ENCODE assay signal across 8 cellular contexts in genomic region chr14:55025948-55026347, GRCh38. TPM values are rescaled to one million over a fixed set of nuclear protein-coding genes. Genes with fewer than 3 reads are reported as not detected.
A peak's percentile ranks its signal among the peaks of the same experiment; 100 is the strongest.
DNase-seq lines count a peak whose midpoint lies in the region; ATAC-seq, FAIRE-seq and TF ChIP-seq lines count a peak whose summit lies in the region.

No MANE protein-coding gene starts in this region.

- in situ Hi-C loops in HepG2 (cut with HindIII; ENCODE audit: extremely low pct_ligation_motif_present, low pct_unique_long_range_greater_than_20kb), result no loop called here

- H3K4me1 Mint-ChIP-seq in activated naive CD8-positive, alpha-beta T cell treated with anti-CD3 and anti-CD28 coated beads for 36 hours, result peaks cover 50% of the 10 kb centered on the region

- H4K20me1 ChIP-seq in HepG2 (ENCODE audit: insufficient read depth, low read length), result no peaks in the 10 kb centered on the region

- POLR2A ChIA-PET in HepG2 (lab: Yijun Ruan, JAX), result interaction anchor here (4.1 kb wide), 1 partner anchor 25 kb away, joined by 47 read pairs; the partner anchor contains the start of gene MAPK1IP1L

- H3K9me3 Mint-ChIP-seq in activated naive CD8-positive, alpha-beta T cell treated with anti-CD3 and anti-CD28 coated beads for 36 hours, result no peaks in the 10 kb centered on the region

- DNase-seq in cardiac muscle cell (ENCODE audit: low read depth in 1 of 2, low spot score in 1 of 2), result no peak
- no peak for DNase-seq in Right ventricle myocardium inferior (ENCODE audit: missing footprints)
- DNase-seq in activated naive CD8-positive, alpha-beta T cell treated with anti-CD3 and anti-CD28 coated beads for 36 hours, result no peak
- no peak for DNase-seq in HepG2 (ENCODE audit: low spot score)
- DNase-seq in left lobe of liver (ENCODE audit: low spot score), result no peak
- no peak for DNase-seq in HTR-8/SVneo (ENCODE audit: insufficient read length, low spot score)

- H3K4me3 ChIP-seq in cardiac muscle cell, result peak overlapping the region; percentile 62
- H3K4me3 ChIP-seq in HepG2 (replicated peaks in 1 of 3; ENCODE audit: insufficient read depth in 1 of 3, low read depth in 2 of 3, low read length in 3 of 3), result peak overlapping the region; percentile 66 to 96 (median 86)
- H3K4me3 ChIP-seq in urinary bladder (ENCODE audit: low read depth, low read length), result peak overlapping the region; percentile 79

- no peaks in the 10 kb centered on the region for H3K27me3 ChIP-seq in cardiac muscle cell
- no peaks in the 10 kb centered on the region; a peak in 1 of 5 replicates for H3K27me3 ChIP-seq in HepG2 (ENCODE audit: control insufficient read depth in 1 of 2, insufficient read depth in 2 of 2, low read length in 2 of 2)

- 32% methylated on average over 7 of the region's 7 CpGs for WGBS in HepG2 (ENCODE audit: low lambda C conversion rate)
- WGBS in urinary bladder, result 17% methylated on average over 7 of the region's 7 CpGs

- peaks cover 55% of the 10 kb centered on the region for H3K79me2 ChIP-seq in HepG2 (ENCODE audit: insufficient read depth, low read length)

- no peak for TF ChIP-seq RAD21 in HepG2 (CRISPR knock-in tag; IDR thresholded peaks at IDR 0.05)

- peak overlapping the region; percentile 96 for H3K27ac Mint-ChIP-seq in activated naive CD8-positive, alpha-beta T cell treated with anti-CD3 and anti-CD28 coated beads for 36 hours

- no peak for FAIRE-seq in HepG2 (lab: Jason Lieb, UNC)
- no peak for FAIRE-seq in HTR-8/SVneo (lab: Jason Lieb, UNC)

- TF ChIP-seq POLR2A in HepG2 (IDR thresholded peaks at IDR 0.05; ENCODE audit: insufficient read depth in 1 of 2, low read depth in 2 of 2, low read length in 2 of 2), result no peak

- H3K9ac ChIP-seq in HepG2 (ENCODE audit: insufficient read depth, low read depth, low read length), result peak overlapping the region; percentile 85

- H3K27me3 Mint-ChIP-seq in activated naive CD8-positive, alpha-beta T cell treated with anti-CD3 and anti-CD28 coated beads for 36 hours, result no peaks in the 10 kb centered on the region

- peak overlapping the region; percentile 89 for H3K4me2 ChIP-seq in HepG2 (ENCODE audit: low read depth, low read length)

- H3K9me3 ChIP-seq in cardiac muscle cell (ENCODE audit: low read depth), result no peaks in the 10 kb centered on the region
- no peaks in the 10 kb centered on the region for H3K9me3 ChIP-seq in HepG2 (ENCODE audit: low read length)

- H3K36me3 Mint-ChIP-seq in activated naive CD8-positive, alpha-beta T cell treated with anti-CD3 and anti-CD28 coated beads for 36 hours, result peaks cover 44% of the 10 kb centered on the region

- H2AFZ ChIP-seq in HepG2 (ENCODE audit: low read length), result no peak overlapping the region

- TF ChIP-seq EP300 in HepG2 (IDR thresholded peaks at IDR 0.05; ENCODE audit: low read depth in 2 of 2, low read length in 2 of 2), result no peak
- TF ChIP-seq EP300 in HepG2 (CRISPR knock-in tag; IDR thresholded peaks at IDR 0.05; ENCODE audit: borderline replicate concordance), result no peak

- no TSS peak for BruUV-seq in HepG2 (replicated peaks; lab: Mats Ljungman, UMichigan)

- TF ChIP-seq CTCF in cardiac muscle cell (IDR thresholded peaks at IDR 0.05; ENCODE audit: low read depth, low read length) (no peak), HepG2 (CRISPR knock-in tag; IDR thresholded peaks at IDR 0.05) (no peak)

- H3K36me3 ChIP-seq in cardiac muscle cell, result no peaks in the 10 kb centered on the region
- H3K36me3 ChIP-seq in HepG2 (replicated peaks in 1 of 2; ENCODE audit: control insufficient read depth in 1 of 2, insufficient read depth in 2 of 2, low read length in 2 of 2), result no peaks in the 10 kb centered on the region
- H3K36me3 ChIP-seq in urinary bladder (ENCODE audit: insufficient read depth), result no peaks in the 10 kb centered on the region

- ATAC-seq in Right ventricle myocardium inferior (no peak), HepG2 (no peak), left lobe of liver (no peak), GM21381 (IDR thresholded peaks at IDR 0.05; ENCODE audit: unreplicated experiment) (no peak)

- peaks cover 24% of the 10 kb centered on the region for H3K4me1 ChIP-seq in cardiac muscle cell (ENCODE audit: low read depth)
- peaks cover 46% of the 10 kb centered on the region for H3K4me1 ChIP-seq in HepG2 (ENCODE audit: insufficient read depth, low read length)
- no peaks in the 10 kb centered on the region for H3K4me1 ChIP-seq in urinary bladder (ENCODE audit: insufficient read depth)

- CTCF ChIA-PET in HepG2 (lab: Yijun Ruan, JAX; ENCODE audit: low intra/inter-chr PET ratio, low total read pairs), result no interaction called here

- peak overlapping the region; percentile 96 for H3K4me3 Mint-ChIP-seq in activated naive CD8-positive, alpha-beta T cell treated with anti-CD3 and anti-CD28 coated beads for 36 hours

- H3K27ac ChIP-seq in cardiac muscle cell (no peak overlapping the region), HepG2 (ENCODE audit: extremely low read length, insufficient read depth, low read length) (peak overlapping the region; percentile 73), urinary bladder (ENCODE audit: low read depth) (no peak overlapping the region)

- intact Hi-C loops in Right ventricle myocardium inferior (cut with DNase I), result no loop called here
- intact Hi-C loops in HepG2 (cut with micrococcal nuclease; ENCODE audit: unreplicated experiment), result no loop called here

RNA-seq across cellular contexts. Expression of gene WDHD1, which starts 1.0 kb away (rescaled TPM):
- 4.9 and 5.4 TPM in 2 replicates for total RNA-seq in cardiac muscle cell
- polyA plus RNA-seq in cardiac muscle cell, result 7.4 and 8.4 TPM in 2 replicates
- 1.9 TPM for total RNA-seq in Right ventricle myocardium inferior
- total RNA-seq in activated naive CD8-positive, alpha-beta T cell treated with anti-CD3 and anti-CD28 coated beads for 36 hours, result 10 to 100 TPM; 66.0 to 69.2 TPM
- 27.5 and 44.4 TPM in 2 replicates for total RNA-seq in HepG2 (2016; rRNA removed; fragmentation: Illumina TruSeq; extraction: Trizol)
- total RNA-seq in HepG2 (2016; cell fraction: cytosol; rRNA removed; fragmentation: Illumina TruSeq; extraction: Trizol; ENCODE audit: low read depth), result 13.2 and 14.2 TPM in 2 replicates
- total RNA-seq in HepG2 (2016; cell fraction: insoluble cytoplasmic fraction; rRNA removed; fragmentation: Illumina TruSeq; extraction: Trizol), result 26.7 and 45.5 TPM in 2 replicates
- total RNA-seq in HepG2 (2016; cell fraction: membrane; rRNA removed; fragmentation: Illumina TruSeq; extraction: Trizol), result 11.1 and 13.8 TPM in 2 replicates
- total RNA-seq in HepG2 (2016; cell fraction: nucleus; rRNA removed; fragmentation: Illumina TruSeq; extraction: Trizol), result 20.9 and 22.6 TPM in 2 replicates
- 3.5 and 5.5 TPM in 2 replicates for polyA plus RNA-seq in HepG2 (2011; rRNA removed)
- 1.9 and 2.3 TPM in 2 replicates for polyA plus RNA-seq in HepG2 (2011; cell fraction: cytosol; rRNA removed)
- polyA plus RNA-seq in HepG2 (2011; cell fraction: nucleus; rRNA removed), result 1.5 and 2.1 TPM in 2 replicates
- polyA plus RNA-seq in HepG2 (2012), result 3.3 and 7.6 TPM in 2 replicates
- polyA plus RNA-seq in HepG2 (2016; cell fraction: cytosol; fragmentation: Illumina TruSeq; extraction: Trizol; ENCODE audit: low read depth), result 0.62 and 1.4 TPM in 2 replicates
- polyA plus RNA-seq in HepG2 (2016; cell fraction: insoluble cytoplasmic fraction; fragmentation: Illumina TruSeq; extraction: Trizol; ENCODE audit: low read depth), result 21.3 and 25.4 TPM in 2 replicates
- polyA plus RNA-seq in HepG2 (2016; cell fraction: membrane; fragmentation: Illumina TruSeq; extraction: Trizol; ENCODE audit: low read depth), result 1.4 and 2.0 TPM in 2 replicates
- polyA plus RNA-seq in HepG2 (2016; cell fraction: nucleus; fragmentation: Illumina TruSeq; extraction: Trizol; ENCODE audit: insufficient read depth, low read depth), result 19.0 and 20.0 TPM in 2 replicates
- 5.1 and 22.5 TPM in 2 replicates for polyA minus RNA-seq in HepG2 (2011; rRNA and poly(A)+ RNA removed; ENCODE audit: low replicate concordance)
- polyA minus RNA-seq in HepG2 (2011; cell fraction: cytosol; rRNA and poly(A)+ RNA removed), result 5.7 and 7.9 TPM in 2 replicates
- 9.8 and 11.6 TPM in 2 replicates for polyA minus RNA-seq in HepG2 (2011; cell fraction: nucleus; rRNA and poly(A)+ RNA removed)
- 14.1 TPM for total RNA-seq in urinary bladder
- polyA plus RNA-seq in urinary bladder, result 2.0 TPM
- total RNA-seq in left lobe of liver, result 1.3 TPM

RNA-seq across cellular contexts. Expression of gene SOCS4, which starts 1.1 kb away (rescaled TPM):
- total RNA-seq in cardiac muscle cell (6.0 and 8.5 TPM in 2 replicates), Right ventricle myocardium inferior (14.0 TPM), HepG2 (2016; rRNA removed; fragmentation: Illumina TruSeq; extraction: Trizol) (10.0 and 17.3 TPM in 2 replicates), urinary bladder (32.9 TPM), left lobe of liver (4.5 TPM)
- polyA plus RNA-seq in cardiac muscle cell (6.5 and 8.4 TPM in 2 replicates), HepG2 (2011; rRNA removed) (3.7 and 4.0 TPM in 2 replicates), urinary bladder (7.8 TPM)
- 10 to 100 TPM; 24.9 to 28.6 TPM for total RNA-seq in activated naive CD8-positive, alpha-beta T cell treated with anti-CD3 and anti-CD28 coated beads for 36 hours
- total RNA-seq in HepG2 (2016; cell fraction: cytosol; rRNA removed; fragmentation: Illumina TruSeq; extraction: Trizol; ENCODE audit: low read depth), result 1.1 and 1.6 TPM in 2 replicates
- total RNA-seq in HepG2 (2016; cell fraction: insoluble cytoplasmic fraction; rRNA removed; fragmentation: Illumina TruSeq; extraction: Trizol), result 12.1 and 17.5 TPM in 2 replicates
- total RNA-seq in HepG2 (2016; cell fraction: membrane; rRNA removed; fragmentation: Illumina TruSeq; extraction: Trizol), result 7.9 and 8.1 TPM in 2 replicates
- 13.5 and 16.2 TPM in 2 replicates for total RNA-seq in HepG2 (2016; cell fraction: nucleus; rRNA removed; fragmentation: Illumina TruSeq; extraction: Trizol)
- 1.3 and 2.2 TPM in 2 replicates for polyA plus RNA-seq in HepG2 (2011; cell fraction: cytosol; rRNA removed)
- polyA plus RNA-seq in HepG2 (2011; cell fraction: nucleus; rRNA removed), result 2.2 and 4.2 TPM in 2 replicates
- polyA plus RNA-seq in HepG2 (2012), result 3.5 and 6.4 TPM in 2 replicates
- 1.8 and 2.8 TPM in 2 replicates for polyA plus RNA-seq in HepG2 (2016; cell fraction: cytosol; fragmentation: Illumina TruSeq; extraction: Trizol; ENCODE audit: low read depth)
- polyA plus RNA-seq in HepG2 (2016; cell fraction: insoluble cytoplasmic fraction; fragmentation: Illumina TruSeq; extraction: Trizol; ENCODE audit: low read depth), result 9.9 and 10.3 TPM in 2 replicates
- 2.9 and 3.5 TPM in 2 replicates for polyA plus RNA-seq in HepG2 (2016; cell fraction: membrane; fragmentation: Illumina TruSeq; extraction: Trizol; ENCODE audit: low read depth)
- polyA plus RNA-seq in HepG2 (2016; cell fraction: nucleus; fragmentation: Illumina TruSeq; extraction: Trizol; ENCODE audit: insufficient read depth, low read depth), result 14.7 and 21.8 TPM in 2 replicates
- 6.5 and 10.7 TPM in 2 replicates for polyA minus RNA-seq in HepG2 (2011; rRNA and poly(A)+ RNA removed; ENCODE audit: low replicate concordance)
- 2.8 and 6.1 TPM in 2 replicates for polyA minus RNA-seq in HepG2 (2011; cell fraction: cytosol; rRNA and poly(A)+ RNA removed)
- 8.1 and 9.3 TPM in 2 replicates for polyA minus RNA-seq in HepG2 (2011; cell fraction: nucleus; rRNA and poly(A)+ RNA removed)

RNA-seq across cellular contexts. Expression of gene MAPK1IP1L, which starts 25.5 kb away (rescaled TPM):
- total RNA-seq in cardiac muscle cell (79.6 and 83.5 TPM in 2 replicates), Right ventricle myocardium inferior (65.0 TPM), HepG2 (2016; rRNA removed; fragmentation: Illumina TruSeq; extraction: Trizol) (27.8 and 34.7 TPM in 2 replicates), urinary bladder (38.3 TPM), left lobe of liver (25.5 TPM)
- polyA plus RNA-seq in cardiac muscle cell (97.7 and 104 TPM in 2 replicates), HepG2 (2011; rRNA removed) (68.4 and 75.0 TPM in 2 replicates), urinary bladder (56.1 TPM)
- 100 to 1,000 TPM; 118 to 122 TPM for total RNA-seq in activated naive CD8-positive, alpha-beta T cell treated with anti-CD3 and anti-CD28 coated beads for 36 hours
- 2.8 and 4.2 TPM in 2 replicates for total RNA-seq in HepG2 (2016; cell fraction: cytosol; rRNA removed; fragmentation: Illumina TruSeq; extraction: Trizol; ENCODE audit: low read depth)
- total RNA-seq in HepG2 (2016; cell fraction: insoluble cytoplasmic fraction; rRNA removed; fragmentation: Illumina TruSeq; extraction: Trizol), result 29.3 and 32.0 TPM in 2 replicates
- 12.6 and 12.7 TPM in 2 replicates for total RNA-seq in HepG2 (2016; cell fraction: membrane; rRNA removed; fragmentation: Illumina TruSeq; extraction: Trizol)
- total RNA-seq in HepG2 (2016; cell fraction: nucleus; rRNA removed; fragmentation: Illumina TruSeq; extraction: Trizol), result 17.7 and 20.5 TPM in 2 replicates
- 61.6 and 93.2 TPM in 2 replicates for polyA plus RNA-seq in HepG2 (2011; cell fraction: cytosol; rRNA removed)
- 45.3 and 52.4 TPM in 2 replicates for polyA plus RNA-seq in HepG2 (2011; cell fraction: nucleus; rRNA removed)
- polyA plus RNA-seq in HepG2 (2012), result 33.3 and 36.8 TPM in 2 replicates
- polyA plus RNA-seq in HepG2 (2016; cell fraction: cytosol; fragmentation: Illumina TruSeq; extraction: Trizol; ENCODE audit: low read depth), result 5.4 and 5.8 TPM in 2 replicates
- polyA plus RNA-seq in HepG2 (2016; cell fraction: insoluble cytoplasmic fraction; fragmentation: Illumina TruSeq; extraction: Trizol; ENCODE audit: low read depth), result 79.6 and 99.5 TPM in 2 replicates
- polyA plus RNA-seq in HepG2 (2016; cell fraction: membrane; fragmentation: Illumina TruSeq; extraction: Trizol; ENCODE audit: low read depth), result 15.8 and 16.6 TPM in 2 replicates
- 51.2 and 62.0 TPM in 2 replicates for polyA plus RNA-seq in HepG2 (2016; cell fraction: nucleus; fragmentation: Illumina TruSeq; extraction: Trizol; ENCODE audit: insufficient read depth, low read depth)
- polyA minus RNA-seq in HepG2 (2011; rRNA and poly(A)+ RNA removed; ENCODE audit: low replicate concordance), result 301 and 575 TPM in 2 replicates
- 97.3 and 111 TPM in 2 replicates for polyA minus RNA-seq in HepG2 (2011; cell fraction: cytosol; rRNA and poly(A)+ RNA removed)
- 22.1 and 23.1 TPM in 2 replicates for polyA minus RNA-seq in HepG2 (2011; cell fraction: nucleus; rRNA and poly(A)+ RNA removed)
